ENCODE assay signal across 8 cellular contexts in the genomic region with DNA sequence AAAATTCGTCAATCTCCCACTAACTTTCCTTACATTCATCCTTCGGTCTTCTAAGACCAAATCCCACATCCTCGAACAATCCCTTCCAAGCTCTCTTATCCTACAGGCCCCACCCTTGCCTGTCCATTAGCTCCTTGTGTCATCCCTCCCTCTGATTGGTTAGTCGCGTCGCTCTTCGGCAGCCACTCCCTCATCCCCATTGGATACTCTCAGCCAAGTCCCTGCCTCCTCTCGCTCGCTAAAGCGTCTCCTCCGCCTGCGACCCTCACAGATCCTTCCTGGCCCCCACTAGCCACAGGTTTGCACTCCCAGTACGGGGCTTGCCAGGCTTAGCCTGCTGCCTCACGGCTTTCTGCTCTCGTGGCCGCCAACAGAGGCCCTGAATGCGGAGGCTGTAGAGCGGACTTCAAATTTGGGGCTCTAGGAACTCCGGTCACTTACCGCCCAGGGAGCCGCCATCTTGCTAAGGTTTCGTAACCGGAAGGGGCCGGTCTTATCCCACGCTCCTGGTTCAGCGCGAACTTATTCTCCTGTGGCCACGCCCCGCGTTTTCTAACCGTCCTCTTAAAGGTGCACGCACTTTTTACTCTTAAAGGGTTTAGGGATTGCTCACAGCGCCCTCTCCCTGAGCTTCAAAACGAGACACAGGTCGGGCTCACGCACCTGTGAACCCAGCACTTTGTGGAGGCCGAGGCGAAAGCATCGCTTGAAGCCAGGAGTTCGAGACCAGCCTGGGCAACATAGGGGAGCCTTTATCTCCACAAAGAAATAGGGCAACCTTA. TPM values are rescaled to one million over a fixed set of nuclear protein-coding genes. Genes with fewer than 3 reads are reported as not detected.
DNase-seq lines count a peak whose midpoint lies in the region; ATAC-seq and TF ChIP-seq lines count a peak whose summit lies in the region.

A gene (minus strand): TSS at position 472 of the 782 bp plus-strand sequence. CDS start 13 bp downstream, at position 459.

- H3K36me3 ChIP-seq in prostate gland (no peaks in the 10 kb centered on the region), urinary bladder (ENCODE audit: insufficient read depth) (no peaks in the 10 kb centered on the region)

- intact Hi-C loops in left ventricle myocardium superior (cut with micrococcal nuclease): loop anchor here (10.0 kb wide), 1 partner anchor 95 kb away; no protein-coding TSS in a partner anchor
- intact Hi-C loops in prostate gland (cut with DNase I): loop anchor here (10.0 kb wide), 1 partner anchor 135 kb away; a partner anchor contains a TSS

- H3K27ac ChIP-seq in angular gyrus (ENCODE audit: low read depth, low read length) (peak within 1 kb of the TSS; percentile 94), prostate gland (peak within 1 kb of the TSS; percentile 93 to 98), urinary bladder (ENCODE audit: low read depth) (peak within 1 kb of the TSS; percentile 95)

- TF ChIP-seq POLR2A in prostate gland (IDR thresholded peaks at IDR 0.05): peak; percentile 60

- under 1% methylated on average over 40 of the region's 40 CpGs for WGBS in prostate gland
- WGBS in urinary bladder: under 1% methylated on average over 40 of the region's 40 CpGs

- H3K4me3 ChIP-seq in prostate gland (peak within 1 kb of the TSS; percentile 66 to 91), urinary bladder (ENCODE audit: low read depth, low read length) (peak within 1 kb of the TSS; percentile 60)

- in situ Hi-C loops in GM13977 (cut with MboI; ENCODE audit: low pct_unique_long_range_greater_than_20kb, low sequenced_read_pairs, unreplicated experiment): loop anchor here (10.0 kb wide), 1 partner anchor 135 kb away; a partner anchor contains a TSS

- H3K27me3 ChIP-seq in prostate gland (replicated peaks; ENCODE audit: insufficient read depth): no peaks in the 10 kb centered on the region

- H3K4me1 ChIP-seq in prostate gland (replicated peaks) (no peaks in the 10 kb centered on the region), urinary bladder (ENCODE audit: insufficient read depth) (no peaks in the 10 kb centered on the region)

- H3K9me3 ChIP-seq in prostate gland: no peaks in the 10 kb centered on the region

- DNase-seq in GM13977 (ENCODE audit: low spot score): peak; percentile 93
- peak; percentile 99 for DNase-seq in NCI-H146 (lab: John Stamatoyannopoulos, UW)
- peak; percentile 80 to 97 (median 91) for DNase-seq in T-helper 1 cell
- DNase-seq in left ventricle myocardium superior: peak; percentile 96
- peak; percentile 98 for DNase-seq in prostate gland (ENCODE audit: low spot score)

- peak; percentile 92 for ATAC-seq in HG02870 (IDR thresholded peaks at IDR 0.05; ENCODE audit: unreplicated experiment)
- peak; percentile 97 for ATAC-seq in left ventricle myocardium superior

- TF ChIP-seq CTCF in GM13977 (IDR thresholded peaks at IDR 0.05; ENCODE audit: extremely low read depth, insufficient read depth, missing control alignments): peak; percentile 67
- TF ChIP-seq CTCF in prostate gland (IDR thresholded peaks at IDR 0.05): peak in 3 of 4 experiments; percentile 45 to 66 (median 62)

RNA-seq across cellular contexts. Expression of the gene that starts here (rescaled TPM):
- total RNA-seq in left ventricle myocardium superior: 111 TPM
- 10 to 100 TPM; 42.4 to 42.9 TPM for total RNA-seq in prostate gland
- total RNA-seq in urinary bladder: 15.2 TPM
- polyA plus RNA-seq in urinary bladder: 77.4 TPM

Comparison
In these comparisons a context has a peak if more than half of its experiments do, and no peak if none do; other contexts are left out.
1. Peak in every context shown above with its lines: DNase-seq, ATAC-seq, H3K4me3 ChIP-seq and H3K27ac ChIP-seq.